Comparison of ENCODE assay signal across 19 cellular contexts in the genomic region with DNA sequence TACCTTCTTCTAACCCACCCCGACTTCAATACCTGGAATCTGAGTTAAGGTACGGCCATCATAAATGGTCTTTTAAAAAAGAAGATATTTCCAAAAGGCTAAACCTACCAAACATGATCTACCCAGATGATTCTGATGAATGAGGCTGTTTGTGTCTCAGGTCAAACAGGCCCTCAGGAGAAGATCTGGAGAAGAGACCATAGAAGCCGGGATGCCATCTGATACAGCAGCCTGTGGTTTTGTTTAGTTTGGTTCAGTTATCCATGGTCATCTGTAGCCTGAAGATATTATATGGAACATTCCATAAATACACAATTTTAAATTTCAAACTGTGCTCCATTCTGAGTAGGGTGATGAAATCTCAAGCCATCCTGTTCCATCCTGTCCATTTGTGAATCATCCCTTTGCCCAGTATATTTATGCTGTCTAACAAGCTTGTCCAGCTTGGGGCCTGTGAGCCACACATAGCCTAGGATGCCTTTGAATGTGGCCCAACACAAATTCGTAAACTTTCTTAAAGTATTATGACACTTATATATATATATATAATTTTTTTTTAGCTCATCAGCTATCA. TPM values are rescaled to one million over a fixed set of nuclear protein-coding genes. Genes with fewer than 3 reads are reported as not detected.
DNase-seq lines count a peak whose midpoint lies in the region; ATAC-seq, FAIRE-seq and TF ChIP-seq lines count a peak whose summit lies in the region.
"Had no signal": no experiment of that assay in that cellular context is flagged by ENCODE, and none has a peak within 500 bp of the region (broad histone marks: within the 10 kb centered on the region; RNA-seq: fewer than 3 reads in every experiment).

No MANE protein-coding gene starts in this region.

- peaks cover 4% of the 10 kb centered on the region for H3K79me2 ChIP-seq in keratinocyte (ENCODE audit: control insufficient read depth, insufficient read depth, low read length)

- ATAC-seq in natural killer cell treated with Interleukin-12 subunit alpha and Interleukin-12 subunit beta and Interleukin-15 and Interleukin-18, amount 100 ng/mL, for 72 hours: no peak
- no peak for ATAC-seq in HG02870 (IDR thresholded peaks at IDR 0.05; ENCODE audit: unreplicated experiment)
- ATAC-seq: stimulated activated memory B cell treated with anti-CD40 and anti-IgM and Interleukin-4, amounts not matched to agents 10 μg/mL and 1 μg/mL and 100 μg/mL, for 72 hours; T-helper 17 cell had no signal

- peak overlapping the region; percentile 47 for H3K9ac ChIP-seq in keratinocyte (ENCODE audit: control insufficient read depth, extremely low read depth, insufficient read depth, low read length)

- H3K27me3 ChIP-seq in bronchial epithelial cell (ENCODE audit: control insufficient read depth, insufficient read depth, low read length) (no peaks in the 10 kb centered on the region), keratinocyte (ENCODE audit: control insufficient read depth, extremely low read depth, insufficient read depth, low read length) (no peaks in the 10 kb centered on the region)

- peaks cover 33 to 53% of the 10 kb centered on the region in 2 donors for H3K27me3 Mint-ChIP-seq in natural killer cell treated with Interleukin-12 subunit alpha and Interleukin-12 subunit beta and Interleukin-15 and Interleukin-18, amount 100 ng/mL, for 72 hours

- no peak overlapping the region for H3K4me3 Mint-ChIP-seq in natural killer cell treated with Interleukin-12 subunit alpha and Interleukin-12 subunit beta and Interleukin-15 and Interleukin-18, amount 100 ng/mL, for 72 hours
- H3K4me3 Mint-ChIP-seq: activated naive CD8-positive, alpha-beta T cell; central memory CD8-positive, alpha-beta T cell; stimulated activated memory B cell treated with anti-CD40 and anti-IgM and Interleukin-4, amounts not matched to agents 10 μg/mL and 1 μg/mL and 100 μg/mL, for 72 hours; T-helper 17 cell had no signal

- DNase-seq in AG08395 (ENCODE audit: low spot score): peak; percentile 18
- DNase-seq in M059J (ENCODE audit: low read depth): peak; percentile 29
- DNase-seq in bronchial epithelial cell (ENCODE audit: low read depth): peak; percentile 93
- no peak for DNase-seq in keratinocyte (ENCODE audit: low read depth, low spot score)
- DNase-seq in natural killer cell treated with Interleukin-12 subunit alpha and Interleukin-12 subunit beta and Interleukin-15 and Interleukin-18, amount 100 ng/mL, for 72 hours (ENCODE audit: low spot score): no peak
- DNase-seq in NCI-H2081 treated with DMSO at 0.1 percent for 48 hours (lab: John Stamatoyannopoulos, UW): no peak
- no peak for DNase-seq in NCI-H2171 (lab: John Stamatoyannopoulos, UW)
- DNase-seq: activated CD4-positive, alpha-beta T cell treated with anti-CD3 and anti-CD28 coated beads for 1 hour; activated T-cell treated with anti-CD3 and anti-CD28 coated beads, Interleukin-2, amount 50 U/mL, for 1 hour; occipital lobe; small intestine; T-helper 17 cell had no signal

- peaks cover 0 to 4% of the 10 kb centered on the region in 2 donors for H3K4me1 Mint-ChIP-seq in natural killer cell treated with Interleukin-12 subunit alpha and Interleukin-12 subunit beta and Interleukin-15 and Interleukin-18, amount 100 ng/mL, for 72 hours (ENCODE audit: low read depth in 2 of 2)
- H3K4me1 Mint-ChIP-seq: central memory CD8-positive, alpha-beta T cell had no signal

- H3K27ac ChIP-seq in keratinocyte (ENCODE audit: control insufficient read depth, insufficient read depth, low read length): peak overlapping the region; percentile 87
- H3K27ac ChIP-seq: tibial nerve had no signal

- FAIRE-seq in bronchial epithelial cell (lab: Jason Lieb, UNC): no peak
- FAIRE-seq in keratinocyte (lab: Jason Lieb, UNC): peak; percentile 60
- FAIRE-seq: G401.6, islet of Langerhans, small intestine had no signal

- no peaks in the 10 kb centered on the region for H3K9me1 ChIP-seq in keratinocyte (ENCODE audit: control insufficient read depth, extremely low read depth, insufficient read depth, low read length)

- TF ChIP-seq CTCF in bronchial epithelial cell (IDR thresholded peaks at IDR 0.05; ENCODE audit: insufficient read depth, low read length, severe bottlenecking) (no peak), keratinocyte (optimal IDR thresholded peaks at IDR 0.05 in 1 of 3, IDR thresholded peaks at IDR 0.05 in 1 of 3, conservative IDR thresholded peaks at IDR 0.05 in 1 of 3; ENCODE audit: extremely low read depth in 1 of 3, insufficient read depth in 2 of 3, low read length in 3 of 3) (no peak)

- peak overlapping the region; percentile 56 for H3K4me2 ChIP-seq in keratinocyte (ENCODE audit: control insufficient read depth, extremely low read depth, insufficient read depth, low read depth, low read length)

- no peaks in the 10 kb centered on the region for H3K9me3 ChIP-seq in keratinocyte (ENCODE audit: control insufficient read depth, low read depth, low read length)
- H3K9me3 ChIP-seq: tibial nerve had no signal

- no peaks in the 10 kb centered on the region for H3K9me3 Mint-ChIP-seq in natural killer cell treated with Interleukin-12 subunit alpha and Interleukin-12 subunit beta and Interleukin-15 and Interleukin-18, amount 100 ng/mL, for 72 hours
- H3K9me3 Mint-ChIP-seq: central memory CD8-positive, alpha-beta T cell had no signal

- H3K27ac Mint-ChIP-seq in natural killer cell treated with Interleukin-12 subunit alpha and Interleukin-12 subunit beta and Interleukin-15 and Interleukin-18, amount 100 ng/mL, for 72 hours: no peak overlapping the region
- H3K27ac Mint-ChIP-seq: activated naive CD8-positive, alpha-beta T cell; stimulated activated memory B cell treated with anti-CD40 and anti-IgM and Interleukin-4, amounts not matched to agents 10 μg/mL and 1 μg/mL and 100 μg/mL, for 72 hours; T-helper 17 cell had no signal

- H3K36me3 ChIP-seq in bronchial epithelial cell (ENCODE audit: control insufficient read depth, insufficient read depth, low read length) (no peaks in the 10 kb centered on the region), keratinocyte (ENCODE audit: control insufficient read depth in 2 of 2, extremely low read depth in 1 of 2, insufficient read depth in 2 of 2, low read length in 2 of 2) (no peaks in the 10 kb centered on the region)
- H3K36me3 ChIP-seq: tibial nerve had no signal

- H4K20me1 ChIP-seq in keratinocyte (ENCODE audit: control insufficient read depth, extremely low read depth, insufficient read depth, low read length): no peaks in the 10 kb centered on the region

- no peaks in the 10 kb centered on the region for H3K36me3 Mint-ChIP-seq in natural killer cell treated with Interleukin-12 subunit alpha and Interleukin-12 subunit beta and Interleukin-15 and Interleukin-18, amount 100 ng/mL, for 72 hours
- H3K36me3 Mint-ChIP-seq: activated naive CD8-positive, alpha-beta T cell; stimulated activated memory B cell treated with anti-CD40 and anti-IgM and Interleukin-4, amounts not matched to agents 10 μg/mL and 1 μg/mL and 100 μg/mL, for 72 hours had no signal

- dilution Hi-C loops in keratinocyte (cut with MboI; ENCODE audit: extremely low pct_ligation_motif_present, low sequenced_read_pairs): no loop called here

- peak overlapping the region; percentile 84 for H2AFZ ChIP-seq in keratinocyte (ENCODE audit: control insufficient read depth, low read length)

- peaks cover 26% of the 10 kb centered on the region for H3K4me1 ChIP-seq in keratinocyte (ENCODE audit: control insufficient read depth, extremely low read depth, insufficient read depth, low read length)

- no peak overlapping the region for H3K4me3 ChIP-seq in bronchial epithelial cell (ENCODE audit: low read depth, low read length)
- no peak overlapping the region for H3K4me3 ChIP-seq in keratinocyte (ENCODE audit: control insufficient read depth in 2 of 3, extremely low read depth in 1 of 3, insufficient read depth in 2 of 3, low read depth in 1 of 3, low read length in 3 of 3)
- H3K4me3 ChIP-seq: tibial nerve had no signal

RNA-seq across cellular contexts. Expression of gene CAP2, which starts 4.0 kb away (rescaled TPM):
- total RNA-seq in M059J (2014; rRNA removed; shearing (Covaris generic)): 39.9 and 44.1 TPM in 2 replicates
- total RNA-seq in bronchial epithelial cell: 2.1 and 3.1 TPM in 2 replicates
- polyA plus RNA-seq in keratinocyte: 9.1 to 12.1 TPM (median 11.0 TPM) in 3 replicates
- polyA plus RNA-seq in keratinocyte (2011; ENCODE audit: low read depth): 9.1 TPM
- polyA plus RNA-seq in keratinocyte (2011; cell fraction: cytosol; rRNA removed): 6.8 and 11.1 TPM in 2 replicates
- 18.3 and 19.3 TPM in 2 replicates for polyA plus RNA-seq in keratinocyte (2011; cell fraction: nucleus; rRNA removed)
- 4.2 and 6.5 TPM in 2 replicates for polyA plus RNA-seq in keratinocyte (2012; ENCODE audit: low replicate concordance)
- 7.4 to 9.7 TPM (median 9.0 TPM) in 3 replicates for polyA minus RNA-seq in keratinocyte
- 5.8 TPM for polyA minus RNA-seq in keratinocyte (2011; cell fraction: cytosol; rRNA and poly(A)+ RNA removed)
- polyA minus RNA-seq in keratinocyte (2011; cell fraction: nucleus; rRNA and poly(A)+ RNA removed): 9.6 and 12.2 TPM in 2 replicates
- not detected for total RNA-seq in natural killer cell treated with Interleukin-12 subunit alpha and Interleukin-12 subunit beta and Interleukin-15 and Interleukin-18, amount 100 ng/mL, for 72 hours
- total RNA-seq: T-helper 17 cell had no signal

Comparison
In these comparisons a context has a peak if more than half of its experiments do, and no peak if none do; other contexts are left out.
1. DNase-seq: peak in AG08395 (single experiment), M059J (single experiment) and bronchial epithelial cell (single experiment); none in keratinocyte (single experiment), natural killer cell treated with Interleukin-12 subunit alpha and Interleukin-12 subunit beta and Interleukin-15 and Interleukin-18, amount 100 ng/mL, for 72 hours (single experiment), NCI-H2081 treated with DMSO at 0.1 percent for 48 hours (single experiment) and NCI-H2171 (single experiment).
2. RNA of gene CAP2, which starts 4.0 kb away (total RNA-seq): 39.9 to 44.1 TPM in M059J; 2.1 to 3.1 TPM in bronchial epithelial cell and not detected in natural killer cell treated with Interleukin-12 subunit alpha and Interleukin-12 subunit beta and Interleukin-15 and Interleukin-18, amount 100 ng/mL, for 72 hours; every median in the first group is over 10 times any median in the second.